ENCODE assay signal across 25 cellular contexts in the genomic region with DNA sequence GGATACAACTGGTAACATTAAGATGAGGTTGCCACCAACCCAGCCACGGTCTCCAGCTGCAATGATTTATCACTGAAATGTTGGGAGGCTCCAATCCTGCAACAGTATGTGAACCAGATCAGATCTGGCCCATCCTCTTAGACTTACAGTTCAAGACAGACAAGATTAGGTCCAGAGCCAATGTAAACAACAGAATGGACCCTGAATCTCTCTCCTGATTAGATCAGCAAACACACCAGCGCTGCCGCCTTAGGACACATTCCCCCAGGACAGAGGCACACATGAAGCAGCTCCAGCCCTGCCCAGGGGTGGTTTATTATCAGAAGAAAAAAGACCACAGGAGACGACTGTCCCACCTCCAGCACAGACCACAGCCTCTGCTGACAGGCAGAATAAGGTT.
A peak's percentile ranks its signal among the peaks of the same experiment; 100 is the strongest.
DNase-seq lines count a peak whose midpoint lies in the region; ATAC-seq and TF ChIP-seq lines count a peak whose summit lies in the region.
"Had no signal": no experiment of that assay in that cellular context is flagged by ENCODE, and none has a peak within 500 bp of the region (broad histone marks: within the 10 kb centered on the region; RNA-seq: fewer than 3 reads in every experiment).

No MANE protein-coding gene starts in this region.

- H3K9ac ChIP-seq in smooth muscle cell (ENCODE audit: low read depth), result no peak overlapping the region

- H2AFZ ChIP-seq in hepatocyte (no peak overlapping the region), smooth muscle cell (ENCODE audit: low read depth) (no peak overlapping the region)

- H3K4me1 ChIP-seq in hepatocyte (ENCODE audit: insufficient read depth), result peaks cover 31% of the 10 kb centered on the region
- H3K4me1 ChIP-seq in smooth muscle cell (ENCODE audit: low read depth), result no peaks in the 10 kb centered on the region
- H3K4me1 ChIP-seq: Peyer's patch had no signal

- H4K20me1 ChIP-seq in hepatocyte (ENCODE audit: insufficient read depth, poor library complexity, severe bottlenecking), result no peaks in the 10 kb centered on the region
- H4K20me1 ChIP-seq in smooth muscle cell (ENCODE audit: low read depth), result peaks cover 17% of the 10 kb centered on the region

- H3K36me3 ChIP-seq in hepatocyte (replicated peaks; ENCODE audit: insufficient read depth, low read depth) (no peaks in the 10 kb centered on the region), smooth muscle cell (ENCODE audit: low read depth) (no peaks in the 10 kb centered on the region)
- H3K36me3 ChIP-seq: Peyer's patch, right atrium auricular region, thoracic aorta had no signal

- TF ChIP-seq CTCF in hepatocyte (IDR thresholded peaks at IDR 0.05; ENCODE audit: poor library complexity), result no peak
- TF ChIP-seq CTCF in smooth muscle cell (IDR thresholded peaks at IDR 0.05; ENCODE audit: borderline replicate concordance, insufficient read depth, poor library complexity, severe bottlenecking), result no peak

- H3K9me2 ChIP-seq in hepatocyte (replicated peaks; ENCODE audit: insufficient read depth), result no peaks in the 10 kb centered on the region

- H3K36me3 Mint-ChIP-seq in activated T-cell treated with anti-CD3 and anti-CD28 coated beads, Interleukin-2, amount 50 U/mL, for 24 hours (ENCODE audit: low read depth), result no peaks in the 10 kb centered on the region
- H3K36me3 Mint-ChIP-seq: activated naive CD4-positive, alpha-beta T cell treated with anti-CD3 and anti-CD28 coated beads, Interleukin-2, amount 10 ng/mL, durations not matched to agents 7 days and 5 days; CD4-positive, CD25-positive, alpha-beta regulatory T cell had no signal

- H3K79me2 ChIP-seq in hepatocyte, result peaks cover 15% of the 10 kb centered on the region
- H3K79me2 ChIP-seq in smooth muscle cell (ENCODE audit: low read depth), result no peaks in the 10 kb centered on the region

- H3K27me3 ChIP-seq in hepatocyte, result no peaks in the 10 kb centered on the region
- no peaks in the 10 kb centered on the region for H3K27me3 ChIP-seq in smooth muscle cell (ENCODE audit: low read depth)
- H3K27me3 ChIP-seq: Peyer's patch, right atrium auricular region had no signal

- no peaks in the 10 kb centered on the region for H3K4me1 Mint-ChIP-seq in activated T-cell treated with anti-CD3 and anti-CD28 coated beads, Interleukin-2, amount 50 U/mL, for 24 hours (ENCODE audit: low read depth)
- H3K4me1 Mint-ChIP-seq: activated CD4-positive, alpha-beta T cell treated with anti-CD3 and anti-CD28 coated beads, Interleukin-2, amount 10 ng/mL, durations not matched to agents 24 days and 14 days; activated naive CD4-positive, alpha-beta T cell treated with anti-CD3 and anti-CD28 coated beads, Interleukin-2, amount 10 ng/mL, durations not matched to agents 7 days and 5 days; CD4-positive, CD25-positive, alpha-beta regulatory T cell had no signal

- H3K4me2 ChIP-seq in hepatocyte, result peak overlapping the region; percentile 48
- H3K4me2 ChIP-seq in smooth muscle cell, result peak overlapping the region; percentile 34

- H3F3A ChIP-seq in smooth muscle cell (ENCODE audit: low read depth), result peaks cover 4% of the 10 kb centered on the region

- H3K4me3 Mint-ChIP-seq in activated T-cell treated with anti-CD3 and anti-CD28 coated beads, Interleukin-2, amount 50 U/mL, for 24 hours, result no peak overlapping the region
- H3K4me3 Mint-ChIP-seq: activated CD4-positive, alpha-beta T cell treated with anti-CD3 and anti-CD28 coated beads, Interleukin-2, amount 10 ng/mL, durations not matched to agents 24 days and 14 days; activated naive CD4-positive, alpha-beta T cell treated with anti-CD3 and anti-CD28 coated beads, Interleukin-2, amount 10 ng/mL, durations not matched to agents 7 days and 5 days; CD4-positive, CD25-positive, alpha-beta regulatory T cell had no signal

- WGBS in hepatocyte (ENCODE audit: low lambda C conversion rate, missing lambda C conversion rate), result 6% methylated on average over 4 of the region's 4 CpGs
- WGBS in smooth muscle cell (ENCODE audit: low lambda C conversion rate), result 6% methylated on average over 4 of the region's 4 CpGs

- DNase-seq in HT-29 (ENCODE audit: low spot score) (peak; percentile 42), SK-N-DZ (ENCODE audit: low spot score) (peak; percentile 86), hepatocyte (ENCODE audit: low spot score) (peak; percentile 30), smooth muscle cell (lab: John Stamatoyannopoulos, UW; ENCODE audit: unreplicated experiment) (no peak), HK-2 (ENCODE audit: unreplicated experiment) (no peak)
- DNase-seq in activated T-cell treated with anti-CD3 and anti-CD28 coated beads, Interleukin-2, amount 50 U/mL, for 24 hours, result no peak
- DNase-seq: activated CD4-positive, alpha-beta T cell treated with anti-CD3 and anti-CD28 coated beads, Interleukin-2, amount 10 ng/mL, durations not matched to agents 24 days and 14 days; activated naive CD4-positive, alpha-beta T cell treated with anti-CD3 and anti-CD28 coated beads, Interleukin-2, amount 10 ng/mL, durations not matched to agents 7 days and 5 days; amygdala; CD4-positive, CD25-positive, alpha-beta regulatory T cell; DMS153; GOT3; Karpas-422; mammary epithelial cell; MV-4-11; NCI-H146; NCI-H2171; NCI-H510A treated with DMSO at 0.1 percent for 48 hours; occipital lobe; Peyer's patch; stimulated activated CD4-positive, alpha-beta T cell treated with anti-CD3 and anti-CD28 coated beads, Interleukin-4, amount 100 ng/mL, for 4 hours; stimulated activated naive CD4-positive, alpha-beta T cell had no signal

- H3K4me3 ChIP-seq in hepatocyte (no peak overlapping the region), smooth muscle cell (no peak overlapping the region)
- H3K4me3 ChIP-seq: Peyer's patch, right atrium auricular region, thoracic aorta had no signal

- no peak overlapping the region for H3K27ac Mint-ChIP-seq in activated T-cell treated with anti-CD3 and anti-CD28 coated beads, Interleukin-2, amount 50 U/mL, for 24 hours
- H3K27ac Mint-ChIP-seq: activated CD4-positive, alpha-beta T cell treated with anti-CD3 and anti-CD28 coated beads, Interleukin-2, amount 10 ng/mL, durations not matched to agents 24 days and 14 days; activated naive CD4-positive, alpha-beta T cell treated with anti-CD3 and anti-CD28 coated beads, Interleukin-2, amount 10 ng/mL, durations not matched to agents 7 days and 5 days; CD4-positive, CD25-positive, alpha-beta regulatory T cell had no signal

- H3K27ac ChIP-seq in hepatocyte (peak overlapping the region; percentile 18), smooth muscle cell (ENCODE audit: low read depth) (no peak overlapping the region)
- H3K27ac ChIP-seq: Peyer's patch, right atrium auricular region, thoracic aorta had no signal

- ATAC-seq in GM18517 (IDR thresholded peaks at IDR 0.05; ENCODE audit: unreplicated experiment), result no peak

- H3K9me3 ChIP-seq in hepatocyte (ENCODE audit: low read depth) (no peaks in the 10 kb centered on the region), smooth muscle cell (replicated peaks; ENCODE audit: low read depth) (no peaks in the 10 kb centered on the region)
- H3K9me3 ChIP-seq: Peyer's patch, right atrium auricular region, thoracic aorta had no signal

- H3K9me3 Mint-ChIP-seq in activated T-cell treated with anti-CD3 and anti-CD28 coated beads, Interleukin-2, amount 50 U/mL, for 24 hours, result no peaks in the 10 kb centered on the region
- H3K9me3 Mint-ChIP-seq: activated CD4-positive, alpha-beta T cell treated with anti-CD3 and anti-CD28 coated beads, Interleukin-2, amount 10 ng/mL, durations not matched to agents 24 days and 14 days; activated naive CD4-positive, alpha-beta T cell treated with anti-CD3 and anti-CD28 coated beads, Interleukin-2, amount 10 ng/mL, durations not matched to agents 7 days and 5 days had no signal

- H3K27me3 Mint-ChIP-seq in activated T-cell treated with anti-CD3 and anti-CD28 coated beads, Interleukin-2, amount 50 U/mL, for 24 hours, result peaks cover 6% of the 10 kb centered on the region
- H3K27me3 Mint-ChIP-seq: activated CD4-positive, alpha-beta T cell treated with anti-CD3 and anti-CD28 coated beads, Interleukin-2, amount 10 ng/mL, durations not matched to agents 24 days and 14 days; activated naive CD4-positive, alpha-beta T cell treated with anti-CD3 and anti-CD28 coated beads, Interleukin-2, amount 10 ng/mL, durations not matched to agents 7 days and 5 days had no signal

Comparison
In these comparisons a context has a peak if more than half of its experiments do, and no peak if none do; other contexts are left out.
1. DNase-seq: peak in HT-29 (single experiment), SK-N-DZ (single experiment) and hepatocyte (single experiment); none in smooth muscle cell (single experiment), HK-2 (single experiment) and activated T-cell treated with anti-CD3 and anti-CD28 coated beads, Interleukin-2, amount 50 U/mL, for 24 hours (single experiment).